Comparison of ENCODE assay signal across 19 cellular contexts in the genomic region with DNA sequence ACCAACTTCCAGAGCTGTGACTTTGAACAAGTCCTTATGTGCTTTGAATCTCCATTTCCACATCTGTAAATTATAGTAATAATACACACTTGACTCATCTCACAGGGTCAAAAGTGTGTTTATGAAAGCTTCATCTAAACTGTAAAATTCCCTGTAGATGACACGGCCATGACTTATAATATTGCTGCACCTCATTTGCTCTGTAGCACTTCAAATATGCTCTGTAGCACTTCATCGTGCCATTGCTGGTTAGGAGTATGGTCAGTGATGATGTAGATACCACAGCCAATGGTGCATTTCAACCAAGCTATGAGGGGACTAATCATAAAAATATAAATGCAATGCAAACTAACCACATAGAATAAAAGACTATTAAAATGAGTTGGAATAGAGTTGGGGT.
DNase-seq lines count a peak whose midpoint lies in the region; FAIRE-seq and TF ChIP-seq lines count a peak whose summit lies in the region.
"Had no signal": no experiment of that assay in that cellular context is flagged by ENCODE, and none has a peak within 500 bp of the region (broad histone marks: within the 10 kb centered on the region; RNA-seq: fewer than 3 reads in every experiment).

No MANE protein-coding gene starts in this region.

- in situ Hi-C loops in transverse colon (cut with MboI; ENCODE audit: low pct_ligation_motif_present in 1 of 4, low pct_unique_long_range_greater_than_20kb in 1 of 4, low sequenced_read_pairs in 3 of 4), result no loop called here

- peaks cover 1% of the 10 kb centered on the region; the same call in 1 of the 2 replicates for H3K27me3 ChIP-seq in BJ (ENCODE audit: control insufficient read depth, insufficient read depth, low read length)
- no peaks in the 10 kb centered on the region for H3K27me3 ChIP-seq in bronchial epithelial cell (ENCODE audit: control insufficient read depth, insufficient read depth, low read length)
- H3K27me3 ChIP-seq in transverse colon, result no peaks in the 10 kb centered on the region
- H3K27me3 ChIP-seq: adrenal gland, heart left ventricle had no signal

- H3K36me3 ChIP-seq in BJ (ENCODE audit: control insufficient read depth, insufficient read depth, low read length), result no peaks in the 10 kb centered on the region
- H3K36me3 ChIP-seq in bronchial epithelial cell (ENCODE audit: control insufficient read depth, insufficient read depth, low read length), result no peaks in the 10 kb centered on the region
- no peaks in the 10 kb centered on the region for H3K36me3 ChIP-seq in transverse colon

- TF ChIP-seq EP300 in transverse colon (IDR thresholded peaks at IDR 0.05; ENCODE audit: low read depth), result no peak

- H3K4me3 ChIP-seq in BJ (ENCODE audit: low read depth, low read length) (no peak overlapping the region), bronchial epithelial cell (ENCODE audit: low read depth, low read length) (no peak overlapping the region), transverse colon (no peak overlapping the region)
- H3K4me3 ChIP-seq: adrenal gland, heart left ventricle, thoracic aorta had no signal

- DNase-seq in BJ (ENCODE audit: low read depth) (peak; percentile 37), HS-5 (ENCODE audit: low read depth) (peak; percentile 74), bronchial epithelial cell (ENCODE audit: low read depth) (peak; percentile 15), non-pigmented ciliary epithelial cell (ENCODE audit: low read depth) (peak; percentile 69), transverse colon (no peak), GM19238 (ENCODE audit: insufficient read length, low spot score) (no peak), NCI-H187 treated with DMSO at 0.1 percent for 48 hours (lab: John Stamatoyannopoulos, UW) (no peak)
- DNase-seq: activated CD4-positive, alpha-beta memory T cell treated with anti-CD3 and anti-CD28 coated beads for 36 hours; activated gamma-delta T cell treated with Interleukin-2 at 50 U/mL for 16 hours; adrenal gland; AML-193; cerebellar nuclear complex; DMS79; heart left ventricle; left ventricle myocardium superior; NCI-H524 treated with DMSO at 0.1 percent for 48 hours; nephron progenitor cell had no signal

- TF ChIP-seq POLR2A in transverse colon (IDR thresholded peaks at IDR 0.05), result no peak

- no peaks in the 10 kb centered on the region for H3K9me3 ChIP-seq in transverse colon
- H3K9me3 ChIP-seq: adrenal gland, heart left ventricle, thoracic aorta had no signal

- H3K4me1 ChIP-seq in transverse colon, result no peaks in the 10 kb centered on the region
- H3K4me1 ChIP-seq: adrenal gland, heart left ventricle had no signal

- H3K27ac ChIP-seq in transverse colon, result no peak overlapping the region
- H3K27ac ChIP-seq: adrenal gland, heart left ventricle, KMS-11, thoracic aorta had no signal

- WGBS in transverse colon (ENCODE audit: low coverage in 1 of 2), 2 donors, result 71 to 72% methylated on average over 1 to 2 of the region's 2 CpGs

- intact Hi-C loops in transverse colon (cut with DNase I; ENCODE audit: low total_unique reads), result no loop called here

- no peak for FAIRE-seq in bronchial epithelial cell (lab: Jason Lieb, UNC)

- CTCF ChIA-PET in BJ (lab: Yijun Ruan, JAX), result interaction anchor here (0.7 kb wide), 1 partner anchor 1014 kb away, joined by 4 read pairs; no protein-coding TSS in a partner anchor

- no peak for TF ChIP-seq CTCF in BJ (IDR thresholded peaks at IDR 0.05; ENCODE audit: insufficient read depth, low read depth, low read length)
- TF ChIP-seq CTCF in bronchial epithelial cell (IDR thresholded peaks at IDR 0.05; ENCODE audit: insufficient read depth, low read length, severe bottlenecking), result no peak
- no peak for TF ChIP-seq CTCF in transverse colon (IDR thresholded peaks at IDR 0.05)

- POLR2A ChIA-PET in BJ (lab: Charles Lee), result interaction anchor here (0.5 to 0.7 kb wide), 2 partner anchors 11 to 522 kb away, joined by 3 read pairs; no protein-coding TSS in a partner anchor

Comparison
In these comparisons a context has a peak if more than half of its experiments do, and no peak if none do; other contexts are left out.
1. DNase-seq: peak in BJ (single experiment), HS-5 (single experiment), bronchial epithelial cell (single experiment) and non-pigmented ciliary epithelial cell (single experiment); none in transverse colon (single experiment), GM19238 (single experiment) and NCI-H187 treated with DMSO at 0.1 percent for 48 hours (single experiment).